ENCODE assay signal across 8 cellular contexts in genomic region chr14:24428628-24429394, GRCh38. TPM values are rescaled to one million over a fixed set of nuclear protein-coding genes. Genes with fewer than 3 reads are reported as not detected.
DNase-seq lines count a peak whose midpoint lies in the region; ATAC-seq and TF ChIP-seq lines count a peak whose summit lies in the region.

No MANE protein-coding gene starts in this region.

- no peak overlapping the region for H2AFZ ChIP-seq in OCI-LY3 (ENCODE audit: low read depth, low read length)

- POLR2A ChIA-PET in CD4-positive, alpha-beta memory T cell (lab: Charles Lee; ENCODE audit: partially characterized antibody), result interaction anchor here (2.2 to 11.1 kb wide), 8 partner anchors 10 to 215 kb away, joined by 22 to 361 read pairs (median 64); partner anchors contain the start of genes ADCY4, CHMP4A, DHRS1 and LTB4R

- no peaks in the 10 kb centered on the region for H3K27me3 Mint-ChIP-seq in CD4-positive, alpha-beta memory T cell

- peak overlapping the region; percentile 93 for H3K27ac ChIP-seq in CD4-positive, alpha-beta memory T cell (ENCODE audit: low read depth, low read length)
- H3K27ac ChIP-seq in OCI-LY3 (ENCODE audit: low read length), result peak overlapping the region; percentile 88
- H3K27ac ChIP-seq in effector memory CD4-positive, alpha-beta T cell (ENCODE audit: insufficient read depth, low read length, poor library complexity, severe bottlenecking), result peak overlapping the region; percentile 98
- peak overlapping the region; percentile 99 for H3K27ac ChIP-seq in neutrophil

- H3K4me1 Mint-ChIP-seq in CD4-positive, alpha-beta memory T cell, result peaks cover 35 to 64% (median 50%) of the 10 kb centered on the region in 4 donors

- peaks cover 16 to 28% of the 10 kb centered on the region in 2 donors for H3K36me3 Mint-ChIP-seq in CD4-positive, alpha-beta memory T cell

- CTCF ChIA-PET in CD4-positive, alpha-beta memory T cell (lab: Charles Lee; ENCODE audit: partially characterized antibody), result interaction anchor here (0.6 to 24.1 kb wide), 3 partner anchors 8 to 187 kb away, joined by 3 to 791 read pairs (median 42); partner anchors contain the start of genes ADCY4, RIPK3 and TINF2

- TF ChIP-seq POLR2A in GM18505 (IDR thresholded peaks at IDR 0.05; ENCODE audit: borderline replicate concordance, extremely low read depth, insufficient read depth, insufficient read length), result no peak

- 0 out of 2 replicates have a peak, but pooled peaks cover 5% of the 10 kb centered on the region for H4K20me1 ChIP-seq in OCI-LY3 (ENCODE audit: insufficient read depth, low read length)

- H3K27me3 ChIP-seq in CD4-positive, alpha-beta memory T cell (ENCODE audit: insufficient read depth, low read length), result no peaks in the 10 kb centered on the region
- H3K27me3 ChIP-seq in OCI-LY3 (ENCODE audit: low read depth, low read length) (no peaks in the 10 kb centered on the region), neutrophil (no peaks in the 10 kb centered on the region)
- H3K27me3 ChIP-seq in effector memory CD4-positive, alpha-beta T cell (replicated peaks; ENCODE audit: control insufficient read depth, insufficient read depth, low read length, poor library complexity, severe bottlenecking), result no peaks in the 10 kb centered on the region

- peaks cover 69% of the 10 kb centered on the region for H3K4me1 ChIP-seq in CD4-positive, alpha-beta memory T cell (ENCODE audit: insufficient read depth, low read length)
- H3K4me1 ChIP-seq in OCI-LY3 (ENCODE audit: low read length), result peaks cover 15% of the 10 kb centered on the region
- peaks cover 51% of the 10 kb centered on the region for H3K4me1 ChIP-seq in effector memory CD4-positive, alpha-beta T cell (ENCODE audit: control insufficient read depth, insufficient read depth, low read length, poor library complexity, severe bottlenecking)
- peaks cover 49 to 51% of the 10 kb centered on the region in 2 experiments for H3K4me1 ChIP-seq in neutrophil (ENCODE audit: control insufficient read depth in 1 of 2, insufficient read depth in 1 of 2, low read depth in 1 of 2, low read length in 1 of 2)

- intact Hi-C loops in CD4-positive, alpha-beta memory T cell (cut with micrococcal nuclease), result loop anchor here (1.0 kb wide), 3 partner anchors 13 to 348 kb away; partner anchors contain the start of genes RABGGTA and SDR39U1

- no peak for TF ChIP-seq CTCF in OCI-LY3 (IDR thresholded peaks at IDR 0.05; ENCODE audit: low read depth, low read length)
- TF ChIP-seq CTCF in neutrophil (IDR thresholded peaks at IDR 0.05), result no peak

- DNase-seq in CD4-positive, alpha-beta memory T cell, result peak in 1 of 5 donors; percentile 38
- no peak for DNase-seq in effector memory CD4-positive, alpha-beta T cell
- DNase-seq in HuH-7.5 (ENCODE audit: low spot score) (no peak), middle frontal gyrus (ENCODE audit: extremely low spot score, low spot score) (no peak), RPMI8226 (no peak)

- ATAC-seq in GM18505 (IDR thresholded peaks at IDR 0.05; ENCODE audit: unreplicated experiment), result no peak

- H3K36me3 ChIP-seq in CD4-positive, alpha-beta memory T cell (ENCODE audit: insufficient read depth, low read length), result peaks cover 20% of the 10 kb centered on the region
- H3K36me3 ChIP-seq in OCI-LY3 (replicated peaks; ENCODE audit: low read depth, low read length), result peaks cover 24% of the 10 kb centered on the region
- peaks cover 24% of the 10 kb centered on the region for H3K36me3 ChIP-seq in effector memory CD4-positive, alpha-beta T cell (ENCODE audit: control insufficient read depth, insufficient read depth, low read length)
- H3K36me3 ChIP-seq in neutrophil, result peaks cover 25% of the 10 kb centered on the region

- H3K4me2 ChIP-seq in OCI-LY3 (ENCODE audit: low read length), result peak overlapping the region; percentile 95

- H3K4me3 Mint-ChIP-seq in CD4-positive, alpha-beta memory T cell, result peak overlapping the region in 7 of 8 donors; percentile 81 to 95 (median 89)

- H3K79me2 ChIP-seq in OCI-LY3 (ENCODE audit: low read length), result peaks cover 18% of the 10 kb centered on the region

- H3K9ac ChIP-seq in OCI-LY3 (ENCODE audit: low read length), result peak overlapping the region; percentile 99

- no peaks in the 10 kb centered on the region for H3K9me3 ChIP-seq in CD4-positive, alpha-beta memory T cell (ENCODE audit: control insufficient read depth in 1 of 2, low read length in 2 of 2)
- H3K9me3 ChIP-seq in OCI-LY3 (ENCODE audit: insufficient read depth, low read length) (no peaks in the 10 kb centered on the region), neutrophil (no peaks in the 10 kb centered on the region)
- no peaks in the 10 kb centered on the region for H3K9me3 ChIP-seq in effector memory CD4-positive, alpha-beta T cell (ENCODE audit: control insufficient read depth, low read length)

- H3K27ac Mint-ChIP-seq in CD4-positive, alpha-beta memory T cell, result peak overlapping the region; percentile 98 to 99 (median 98)

- peaks cover 0 to 2% (median 0%) of the 10 kb centered on the region in 8 donors for H3K9me3 Mint-ChIP-seq in CD4-positive, alpha-beta memory T cell

- H3K4me3 ChIP-seq in CD4-positive, alpha-beta memory T cell (ENCODE audit: low read length in 2 of 2), result peak overlapping the region in 1 of 2 donors; percentile 87
- H3K4me3 ChIP-seq in OCI-LY3 (ENCODE audit: low read length), result peak overlapping the region; percentile 98
- no peak overlapping the region for H3K4me3 ChIP-seq in effector memory CD4-positive, alpha-beta T cell (ENCODE audit: insufficient read depth, low read depth, low read length, poor library complexity, severe bottlenecking)
- H3K4me3 ChIP-seq in neutrophil (ENCODE audit: low read depth in 1 of 2, low read length in 1 of 2), result peak overlapping the region; percentile 84 to 98

RNA-seq across cellular contexts. Expression of gene CBLN3, which starts 0.7 kb away (rescaled TPM):
- 1 to 10 TPM; 3.8 to 6.1 TPM for total RNA-seq in CD4-positive, alpha-beta memory T cell
- polyA plus RNA-seq in CD4-positive, alpha-beta memory T cell, result under 1 TPM in 1 of 2 donors, not detected in 1; 0.41 TPM

RNA-seq across cellular contexts. Expression of gene KHNYN, which starts 0.9 kb away (rescaled TPM):
- total RNA-seq in CD4-positive, alpha-beta memory T cell, result 100 to 1,000 TPM; 137 to 142 TPM
- polyA plus RNA-seq in CD4-positive, alpha-beta memory T cell, result 10 to 100 TPM; 11.6 to 21.4 TPM

RNA-seq across cellular contexts. Expression of gene SDR39U1, which starts 13.8 kb away (rescaled TPM):
- 100 to 1,000 TPM; 102 to 109 TPM for total RNA-seq in CD4-positive, alpha-beta memory T cell
- polyA plus RNA-seq in CD4-positive, alpha-beta memory T cell, result 10 to 100 TPM; 43.2 to 56.8 TPM

RNA-seq across cellular contexts. Expression of gene NYNRIN, which starts 30.0 kb away (rescaled TPM):
- under 1 TPM in 1 of 2 experiments, not detected in 1; 0.32 TPM for total RNA-seq in CD4-positive, alpha-beta memory T cell
- under 1 TPM in 1 of 2 donors, not detected in 1; 0.02 TPM for polyA plus RNA-seq in CD4-positive, alpha-beta memory T cell
